Comparison of ENCODE assay signal across 15 cellular contexts in the genomic region with DNA sequence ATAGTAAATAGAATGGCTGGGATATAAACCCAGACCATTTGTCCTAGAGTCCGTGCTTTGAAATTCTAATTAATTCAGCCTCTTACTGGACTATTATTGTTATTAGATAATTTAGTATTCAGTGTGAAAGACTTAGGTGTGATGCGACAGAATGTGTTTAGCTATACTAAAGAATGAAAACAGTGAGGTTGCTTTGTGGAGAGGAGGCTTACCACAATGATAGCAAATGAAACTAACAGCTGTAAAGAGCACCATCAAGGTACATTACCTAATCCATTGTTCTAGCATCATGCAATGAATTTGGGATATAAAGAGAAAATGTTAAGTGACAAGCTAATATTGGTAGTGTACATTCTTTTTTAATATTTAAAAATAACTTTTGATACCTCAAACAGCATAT.
DNase-seq lines count a peak whose midpoint lies in the region; ATAC-seq and TF ChIP-seq lines count a peak whose summit lies in the region.
"Had no signal": no experiment of that assay in that cellular context is flagged by ENCODE, and none has a peak within 500 bp of the region (broad histone marks: within the 10 kb centered on the region; RNA-seq: fewer than 3 reads in every experiment).

No MANE protein-coding gene starts in this region.

- TF ChIP-seq POLR2A in GM18505 (IDR thresholded peaks at IDR 0.05; ENCODE audit: borderline replicate concordance, extremely low read depth, insufficient read depth, insufficient read length) = no peak

- DNase-seq in GDM1 (lab: John Stamatoyannopoulos, UW) = no peak
- no peak for DNase-seq in NCI-H1092 (lab: John Stamatoyannopoulos, UW)
- DNase-seq in NCI-H510A (lab: John Stamatoyannopoulos, UW) = no peak
- DNase-seq in medulla oblongata (ENCODE audit: extremely low spot score) = no peak
- DNase-seq: activated CD4-positive, alpha-beta T cell treated with anti-CD3 and anti-CD28 coated beads, Interleukin-2, amount 10 ng/mL, durations not matched to agents 24 days and 14 days; activated gamma-delta T cell treated with Interleukin-2 at 50 U/mL for 16 hours; brain microvascular endothelial cell; endodermal cell; naive B cell; NCI-H226 had no signal

- peak; percentile 97 for ATAC-seq in GM18505 (IDR thresholded peaks at IDR 0.05; ENCODE audit: unreplicated experiment)
- peak; percentile 94 for ATAC-seq in GM19467 (IDR thresholded peaks at IDR 0.05; ENCODE audit: unreplicated experiment)
- peak; percentile 99 for ATAC-seq in HG02870 (IDR thresholded peaks at IDR 0.05; ENCODE audit: unreplicated experiment)
- peak; percentile 100 for ATAC-seq in HG03432 (IDR thresholded peaks at IDR 0.05; ENCODE audit: unreplicated experiment)
- ATAC-seq: stimulated activated memory B cell treated with anti-CD40 and anti-IgM and Interleukin-4, amounts not matched to agents 10 μg/mL and 1 μg/mL and 100 μg/mL, for 72 hours had no signal
